Comparison of ENCODE assay signal across 8 cellular contexts in genomic region chr1:91511386-91511785, GRCh38. TPM values are rescaled to one million over a fixed set of nuclear protein-coding genes. Genes with fewer than 3 reads are reported as not detected.
A peak's percentile ranks its signal among the peaks of the same experiment; 100 is the strongest.
DNase-seq lines count a peak whose midpoint lies in the region; ATAC-seq and TF ChIP-seq lines count a peak whose summit lies in the region.

No MANE protein-coding gene starts in this region.

- TF ChIP-seq CTCF in DND-41 (IDR thresholded peaks at IDR 0.05; ENCODE audit: borderline replicate concordance, extremely low read depth, low read length, poor library complexity, severe bottlenecking): peak; percentile 69
- TF ChIP-seq CTCF in ascending aorta (IDR thresholded peaks at IDR 0.05): peak; percentile 41 to 57 (median 55)

- H3K4me3 ChIP-seq in DND-41 (ENCODE audit: low read depth in 1 of 2, low read length in 2 of 2): no peak overlapping the region
- H3K4me3 ChIP-seq in ascending aorta: no peak overlapping the region

- no peaks in the 10 kb centered on the region for H3K27me3 ChIP-seq in DND-41 (ENCODE audit: insufficient read depth, low read length, poor library complexity)
- no peaks in the 10 kb centered on the region for H3K27me3 ChIP-seq in ascending aorta

- ATAC-seq in DND-41 (ENCODE audit: insufficient read depth, low read depth) (peak; percentile 66), HG02642 (IDR thresholded peaks at IDR 0.05; ENCODE audit: poor library complexity, unreplicated experiment) (no peak), HG03565 (IDR thresholded peaks at IDR 0.05; ENCODE audit: unreplicated experiment) (no peak)

- H3K36me3 ChIP-seq in DND-41 (ENCODE audit: insufficient read depth, low read length) (peaks cover 85% of the 10 kb centered on the region), ascending aorta (no peaks in the 10 kb centered on the region)

- H3K4me1 ChIP-seq in DND-41 (ENCODE audit: insufficient read depth, low read length) (peaks cover 6% of the 10 kb centered on the region; the same call in 1 of the 2 replicates), ascending aorta (no peaks in the 10 kb centered on the region)

- peaks cover 52% of the 10 kb centered on the region for H3K79me2 ChIP-seq in DND-41 (ENCODE audit: insufficient read depth, low read length)

- peaks cover 21% of the 10 kb centered on the region; the same call in 1 of the 2 replicates for H4K20me1 ChIP-seq in DND-41 (ENCODE audit: insufficient read depth, low read length)

- H3K9me3 ChIP-seq in DND-41 (ENCODE audit: insufficient read depth, low read length, severe bottlenecking): no peaks in the 10 kb centered on the region
- H3K9me3 ChIP-seq in ascending aorta: no peaks in the 10 kb centered on the region

- H3K4me2 ChIP-seq in DND-41 (ENCODE audit: insufficient read depth, low read length): no peak overlapping the region

- DNase-seq in DND-41: no peak
- DNase-seq in LHCN-M2 (ENCODE audit: low read depth): peak; percentile 47
- no peak for DNase-seq in ascending aorta (ENCODE audit: low spot score in 2 of 2)
- peak; percentile 29 for DNase-seq in kidney glomerular epithelial cell (lab: John Stamatoyannopoulos, UW)
- no peak for DNase-seq in activated naive CD4-positive, alpha-beta T cell treated with anti-CD3 and anti-CD28 coated beads, Interleukin-2, amount 50 U/mL, for 16 hours
- no peak for DNase-seq in cortex of kidney (lab: John Stamatoyannopoulos, UW)

- intact Hi-C loops in ascending aorta (cut with DNase I): loop anchor here (10.0 kb wide), 1 partner anchor 223 kb away; no protein-coding TSS in a partner anchor

- no peak overlapping the region for H2AFZ ChIP-seq in DND-41 (ENCODE audit: low read depth, low read length)

- no peak overlapping the region for H3K9ac ChIP-seq in DND-41 (ENCODE audit: low read depth, low read length)

- H3K27ac ChIP-seq in DND-41 (ENCODE audit: low read length): no peak overlapping the region
- no peak overlapping the region for H3K27ac ChIP-seq in ascending aorta

RNA-seq across cellular contexts. Expression of gene CDC7, which starts 10.7 kb away (rescaled TPM):
- total RNA-seq in LHCN-M2 (2014; rRNA removed) (13.0 and 14.5 TPM in 2 replicates), ascending aorta (2.7 TPM)
- polyA plus RNA-seq in LHCN-M2 (2012): 2.0 TPM

Comparison
In these comparisons a context has a peak if more than half of its experiments do, and no peak if none do; other contexts are left out.
1. DNase-seq: peak in LHCN-M2 (single experiment) and kidney glomerular epithelial cell (single experiment); none in DND-41 (single experiment), ascending aorta (0 of 2), activated naive CD4-positive, alpha-beta T cell treated with anti-CD3 and anti-CD28 coated beads, Interleukin-2, amount 50 U/mL, for 16 hours (single experiment) and cortex of kidney (single experiment).